In the genomic region with DNA sequence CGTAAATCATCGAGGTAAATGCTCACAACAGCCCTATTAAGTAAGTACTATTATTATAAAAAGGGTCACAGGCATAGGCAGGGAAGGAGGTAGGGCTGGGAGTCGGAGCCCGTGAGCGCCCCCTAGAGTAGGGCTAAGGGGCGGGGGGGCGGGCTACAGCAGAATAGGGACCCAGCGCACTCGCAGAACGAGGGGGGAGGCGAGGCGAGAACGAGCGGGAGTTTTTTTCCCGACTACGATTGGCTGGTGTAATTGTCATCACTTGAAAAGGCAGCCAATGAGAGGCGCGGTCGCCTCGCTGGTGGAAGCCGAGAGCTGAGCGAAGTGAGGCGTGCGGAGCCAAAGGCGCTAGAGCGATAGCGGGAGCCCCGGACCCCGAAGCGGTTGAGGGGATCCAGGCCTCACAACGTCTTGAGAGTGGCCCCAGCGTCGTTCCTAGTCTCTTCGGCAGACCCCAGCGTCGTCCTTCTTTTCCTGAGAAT, we compare ENCODE assay signal across 8 cellular contexts. TPM values are rescaled to one million over a fixed set of nuclear protein-coding genes. Genes with fewer than 3 reads are reported as not detected.
DNase-seq lines count a peak whose midpoint lies in the region; ATAC-seq, FAIRE-seq and TF ChIP-seq lines count a peak whose summit lies in the region.

No MANE protein-coding gene starts in this region.

- H3K9me3 ChIP-seq in CD4-positive, CD25-positive, alpha-beta regulatory T cell (ENCODE audit: control insufficient read depth in 2 of 2, low read length in 2 of 2): no peaks in the 10 kb centered on the region

- H3K27ac ChIP-seq in CD4-positive, CD25-positive, alpha-beta regulatory T cell (ENCODE audit: insufficient read depth, low read length, poor library complexity, severe bottlenecking): peak overlapping the region; percentile 66
- H3K27ac ChIP-seq in foreskin keratinocyte: no peak overlapping the region

- peaks cover 0 to 15% (median 9%) of the 10 kb centered on the region in 4 donors for H3K4me1 Mint-ChIP-seq in CD4-positive, CD25-positive, alpha-beta regulatory T cell
- peaks cover 30% of the 10 kb centered on the region for H3K4me1 Mint-ChIP-seq in stimulated activated naive CD8-positive, alpha-beta T cell treated with anti-CD3 and anti-CD28 coated beads, Interleukin-15, amount 100 ng/mL, for 72 hours

- TF ChIP-seq CTCF in foreskin keratinocyte (conservative IDR thresholded peaks at IDR 0.05): peak; percentile 51

- H3K27me3 Mint-ChIP-seq in CD4-positive, CD25-positive, alpha-beta regulatory T cell: no peaks in the 10 kb centered on the region
- no peaks in the 10 kb centered on the region for H3K27me3 Mint-ChIP-seq in stimulated activated naive CD8-positive, alpha-beta T cell treated with anti-CD3 and anti-CD28 coated beads, Interleukin-15, amount 100 ng/mL, for 72 hours

- no peaks in the 10 kb centered on the region for H3K36me3 ChIP-seq in CD4-positive, CD25-positive, alpha-beta regulatory T cell (ENCODE audit: control insufficient read depth, insufficient read depth, low read length)

- H3K27ac Mint-ChIP-seq in CD4-positive, CD25-positive, alpha-beta regulatory T cell: peak overlapping the region in 2 of 3 donors; percentile 86 to 87
- peak overlapping the region in 1 of 2 donors; percentile 44 for H3K27ac Mint-ChIP-seq in stimulated activated naive CD8-positive, alpha-beta T cell treated with anti-CD3 and anti-CD28 coated beads, Interleukin-15, amount 100 ng/mL, for 72 hours

- no peaks in the 10 kb centered on the region for H3K9me3 Mint-ChIP-seq in CD4-positive, CD25-positive, alpha-beta regulatory T cell
- H3K9me3 Mint-ChIP-seq in stimulated activated naive CD8-positive, alpha-beta T cell treated with anti-CD3 and anti-CD28 coated beads, Interleukin-15, amount 100 ng/mL, for 72 hours: no peaks in the 10 kb centered on the region

- DNase-seq in CD4-positive, CD25-positive, alpha-beta regulatory T cell: peak; percentile 80 to 91 (median 86)
- DNase-seq in HTR-8/SVneo (ENCODE audit: insufficient read length, low spot score) (peak; percentile 59), SHP77 treated with DMSO at 0.1 percent for 48 hours (lab: John Stamatoyannopoulos, UW) (peak; percentile 92), activated gamma-delta T cell (lab: John Stamatoyannopoulos, UW) (peak; percentile 63), foreskin keratinocyte (peak in 1 of 2 donors; percentile 68), non-pigmented ciliary epithelial cell (ENCODE audit: low read depth) (peak; percentile 51)
- DNase-seq in stimulated activated naive CD8-positive, alpha-beta T cell treated with anti-CD3 and anti-CD28 coated beads, Interleukin-15, amount 100 ng/mL, for 72 hours: peak; percentile 86 to 92

- no peaks in the 10 kb centered on the region for H3K27me3 ChIP-seq in CD4-positive, CD25-positive, alpha-beta regulatory T cell (ENCODE audit: control insufficient read depth, insufficient read depth, low read length)
- H3K27me3 ChIP-seq in foreskin keratinocyte: no peaks in the 10 kb centered on the region

- peak; percentile 91 to 94 for ATAC-seq in CD4-positive, CD25-positive, alpha-beta regulatory T cell (ENCODE audit: low read depth in 2 of 2)
- ATAC-seq in foreskin keratinocyte (peak; percentile 68), HG03097 (IDR thresholded peaks at IDR 0.05; ENCODE audit: low FRiP score, unreplicated experiment) (no peak)
- peak; percentile 98 for ATAC-seq in stimulated activated naive CD8-positive, alpha-beta T cell treated with anti-CD3 and anti-CD28 coated beads, Interleukin-15, amount 100 ng/mL, for 72 hours

- peaks cover 13% of the 10 kb centered on the region for H3K4me1 ChIP-seq in CD4-positive, CD25-positive, alpha-beta regulatory T cell (ENCODE audit: control insufficient read depth, insufficient read depth, low read length, poor library complexity, severe bottlenecking)
- H3K4me1 ChIP-seq in foreskin keratinocyte: no peaks in the 10 kb centered on the region

- peak overlapping the region; percentile 46 for H3K4me3 ChIP-seq in CD4-positive, CD25-positive, alpha-beta regulatory T cell (ENCODE audit: low read depth, low read length)

- H3K36me3 Mint-ChIP-seq in CD4-positive, CD25-positive, alpha-beta regulatory T cell: no peaks in the 10 kb centered on the region

- no peak for FAIRE-seq in HTR-8/SVneo (lab: Jason Lieb, UNC)

- H3K4me3 Mint-ChIP-seq in CD4-positive, CD25-positive, alpha-beta regulatory T cell: peak overlapping the region in 3 of 4 donors; percentile 63 to 83 (median 65)
- H3K4me3 Mint-ChIP-seq in stimulated activated naive CD8-positive, alpha-beta T cell treated with anti-CD3 and anti-CD28 coated beads, Interleukin-15, amount 100 ng/mL, for 72 hours: peak overlapping the region; percentile 72 to 76

RNA-seq across cellular contexts. Expression of gene KEAP1, which starts 24.2 kb away (rescaled TPM):
- total RNA-seq in CD4-positive, CD25-positive, alpha-beta regulatory T cell: 26.2 TPM
- 10 to 100 TPM; 45.0 to 75.1 (median 56.3) TPM for polyA plus RNA-seq in CD4-positive, CD25-positive, alpha-beta regulatory T cell
- 58.4 and 59.2 TPM in 2 replicates for total RNA-seq in foreskin keratinocyte
- 53.8 and 57.2 TPM in 2 replicates for polyA plus RNA-seq in foreskin keratinocyte

RNA-seq across cellular contexts. Expression of gene S1PR5, which starts 38.3 kb away (rescaled TPM):
- not detected for total RNA-seq in CD4-positive, CD25-positive, alpha-beta regulatory T cell
- under 1 TPM in 3 of 4 donors, not detected in 1; 0.17 to 0.31 (median 0.30) TPM for polyA plus RNA-seq in CD4-positive, CD25-positive, alpha-beta regulatory T cell
- total RNA-seq in foreskin keratinocyte: 12.3 and 12.4 TPM in 2 replicates
- 13.8 and 14.6 TPM in 2 replicates for polyA plus RNA-seq in foreskin keratinocyte

RNA-seq across cellular contexts. Expression of gene PDE4A, which starts 58.6 kb away (rescaled TPM):
- total RNA-seq in CD4-positive, CD25-positive, alpha-beta regulatory T cell: 16.6 TPM
- 1 to 10 TPM in 3 of 4 donors, under 1 TPM in 1; 0.86 to 4.2 (median 3.5) TPM for polyA plus RNA-seq in CD4-positive, CD25-positive, alpha-beta regulatory T cell
- 0.28 and 0.58 TPM in 2 replicates for total RNA-seq in foreskin keratinocyte
- polyA plus RNA-seq in foreskin keratinocyte: 0.31 and 0.47 TPM in 2 replicates

Comparison
In these comparisons a context has a peak if more than half of its experiments do, and no peak if none do; other contexts are left out.
1. RNA of gene S1PR5, which starts 38.3 kb away (total RNA-seq): 12.3 to 12.4 TPM in foreskin keratinocyte; not detected in CD4-positive, CD25-positive, alpha-beta regulatory T cell (single experiment); every median in the first group is over 10 times any median in the second.
2. RNA of gene PDE4A, which starts 58.6 kb away (total RNA-seq): 16.6 TPM in CD4-positive, CD25-positive, alpha-beta regulatory T cell (single experiment); 0.28 to 0.58 TPM in foreskin keratinocyte; every median in the first group is over 10 times any median in the second.